1 cellular context compared by ENCODE assay signal in genomic region chr16:1781758-1782407, GRCh38.
TF ChIP-seq lines count a peak whose summit lies in the region.

No MANE protein-coding gene starts in this region.

TF ChIP-seq in H1, 55 proteins besides CTCF, POLR2A, EP300 and RAD21:
- TF ChIP-seq NANOG (IDR thresholded peaks at IDR 0.05; ENCODE audit: insufficient read depth, low read depth, low read length, poor library complexity, severe bottlenecking) (no peak), EGR1 (IDR thresholded peaks at IDR 0.05; ENCODE audit: borderline replicate concordance, low read depth, low read length) (no peak), POU5F1 (IDR thresholded peaks at IDR 0.05; ENCODE audit: low read depth, low read length) (no peak), SIN3A (conservative IDR thresholded peaks at IDR 0.05 in 1 of 2, IDR thresholded peaks at IDR 0.05 in 1 of 2; ENCODE audit: low read depth in 1 of 2, low read length in 2 of 2) (peak in 1 of 2 experiments; percentile 66; a peak in 1 of 4 replicates), E2F6 (IDR thresholded peaks at IDR 0.05) (peak; percentile 75), RBBP5 (IDR thresholded peaks at IDR 0.05; ENCODE audit: borderline replicate concordance, low read depth, low read length) (0 out of 2 replicates have a peak, but pooled peaks have one; percentile 10), KDM5A (IDR thresholded peaks at IDR 0.05; ENCODE audit: low read length) (0 out of 2 replicates have a peak, but pooled peaks have one; percentile 27), CEBPB (IDR thresholded peaks at IDR 0.05; ENCODE audit: low read depth, low read length) (no peak), TAF1 (IDR thresholded peaks at IDR 0.05; ENCODE audit: low read depth, low read length) (0 out of 2 replicates have a peak, but pooled peaks have one; percentile 24), PHF8 (conservative IDR thresholded peaks at IDR 0.05; ENCODE audit: low read depth, low read length) (0 out of 2 replicates have a peak, but pooled peaks have one; percentile 61), POLR2AphosphoS5 (IDR thresholded peaks at IDR 0.05; ENCODE audit: low read depth, low read length) (peak; percentile 11; the same call in 1 of the 2 replicates)
